In genomic region chr12:68374315-68374982, GRCh38 we compare ENCODE assay signal across 8 cellular contexts. TPM values are rescaled to one million over a fixed set of nuclear protein-coding genes. Genes with fewer than 3 reads are reported as not detected.
DNase-seq lines count a peak whose midpoint lies in the region; ATAC-seq lines count a peak whose summit lies in the region.

No MANE protein-coding gene starts in this region.

- H3K4me1 Mint-ChIP-seq in memory B cell = peaks cover 16% of the 10 kb centered on the region

- no peaks in the 10 kb centered on the region for H3K27me3 ChIP-seq in MG63

- H3K9me3 Mint-ChIP-seq in memory B cell = no peaks in the 10 kb centered on the region

- peak; percentile 96 for ATAC-seq in GM19351 (IDR thresholded peaks at IDR 0.05; ENCODE audit: unreplicated experiment)
- peak; percentile 92 for ATAC-seq in HG03103 (IDR thresholded peaks at IDR 0.05; ENCODE audit: low read depth, unreplicated experiment)
- ATAC-seq in memory B cell (ENCODE audit: low read depth) = peak; percentile 90

- H3K4me3 ChIP-seq in MG63 = no peak overlapping the region

- H3K9me3 ChIP-seq in MG63 = no peaks in the 10 kb centered on the region

- peak; percentile 22 for DNase-seq in activated CD4-positive, alpha-beta T cell treated with anti-CD3 and anti-CD28 coated beads for 1 hour
- peak in 1 of 2 donors; percentile 36 for DNase-seq in memory B cell (ENCODE audit: low spot score in 2 of 2)
- no peak for DNase-seq in glomerular visceral epithelial cell (ENCODE audit: extremely low spot score)
- no peak for DNase-seq in NCI-H748 treated with DMSO at 0.1 percent for 48 hours (lab: John Stamatoyannopoulos, UW)
- DNase-seq in MG63 = no peak
- no peak for DNase-seq in HuH-7 (ENCODE audit: low spot score)

- H3K36me3 ChIP-seq in MG63 = no peaks in the 10 kb centered on the region

- H3K27me3 Mint-ChIP-seq in memory B cell = no peaks in the 10 kb centered on the region

- H3K36me3 Mint-ChIP-seq in memory B cell = no peaks in the 10 kb centered on the region

- peak overlapping the region; percentile 18 for H3K4me3 Mint-ChIP-seq in memory B cell

- peak overlapping the region; percentile 80 for H3K27ac Mint-ChIP-seq in memory B cell

RNA-seq across cellular contexts. Expression of gene MDM1, which starts 42.3 kb away (rescaled TPM):
- total RNA-seq in MG63 (2014; rRNA removed; shearing (Covaris generic); ENCODE audit: low replicate concordance) = 8.0 and 12.6 TPM in 2 replicates
